Comparison of ENCODE assay signal across 1 cellular context in genomic region chr10:11668847-11669610, GRCh38.
TF ChIP-seq lines count a peak whose summit lies in the region.

No MANE protein-coding gene starts in this region.

TF ChIP-seq in H1, 55 proteins besides CTCF, POLR2A, EP300 and RAD21:
- no peak for TF ChIP-seq PHF8 (conservative IDR thresholded peaks at IDR 0.05; ENCODE audit: low read depth, low read length)
- no peak for TF ChIP-seq CHD2 (IDR thresholded peaks at IDR 0.05; ENCODE audit: low read length)
- no peak for TF ChIP-seq GABPA (IDR thresholded peaks at IDR 0.05; ENCODE audit: borderline replicate concordance, insufficient read depth, low read length)
- no peak for TF ChIP-seq MAFK (IDR thresholded peaks at IDR 0.05; ENCODE audit: low read depth, low read length)
- TF ChIP-seq HDAC2 (IDR thresholded peaks at IDR 0.05; ENCODE audit: borderline replicate concordance in 1 of 2, low read depth in 2 of 2, low read length in 2 of 2), result no peak
- no peak for TF ChIP-seq SRF (IDR thresholded peaks at IDR 0.05; ENCODE audit: low read depth, low read length)
- TF ChIP-seq BCL11A (IDR thresholded peaks at IDR 0.05; ENCODE audit: low read depth in 2 of 2, low read length in 2 of 2), result no peak
- no peak for TF ChIP-seq SP4 (IDR thresholded peaks at IDR 0.05; ENCODE audit: low read length)
- TF ChIP-seq ATF3 (IDR thresholded peaks at IDR 0.05; ENCODE audit: insufficient read depth, low read depth, low read length), result no peak
- TF ChIP-seq KDM1A (IDR thresholded peaks at IDR 0.05; ENCODE audit: borderline replicate concordance, low read length), result no peak
- TF ChIP-seq TAF7 (optimal IDR thresholded peaks at IDR 0.05; ENCODE audit: borderline replicate concordance, low read depth, low read length), result no peak
